27 cellular contexts compared by ENCODE assay signal in the genomic region with DNA sequence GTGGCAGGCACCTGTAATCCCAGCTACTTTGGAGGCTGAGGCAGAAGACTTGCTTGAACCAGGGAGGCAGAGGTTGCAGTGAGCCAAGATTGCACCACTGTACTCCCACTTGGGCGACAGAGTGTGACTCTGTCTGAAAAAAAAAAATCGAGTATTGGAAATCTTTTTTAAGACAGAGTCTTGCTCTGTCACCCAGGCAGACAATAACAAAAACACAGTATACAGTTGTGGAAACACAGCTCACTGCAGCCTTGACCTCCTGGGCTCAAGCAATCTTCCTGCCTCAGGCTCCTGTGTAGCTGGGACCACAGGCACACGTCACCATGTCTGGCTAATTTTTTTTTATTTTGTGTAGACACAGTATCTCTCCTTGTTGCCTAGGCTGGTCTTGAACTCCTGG. TPM values are rescaled to one million over a fixed set of nuclear protein-coding genes. Genes with fewer than 3 reads are reported as not detected.
DNase-seq lines count a peak whose midpoint lies in the region; ATAC-seq, FAIRE-seq and TF ChIP-seq lines count a peak whose summit lies in the region.
"Had no signal": no experiment of that assay in that cellular context is flagged by ENCODE, and none has a peak within 500 bp of the region (broad histone marks: within the 10 kb centered on the region; RNA-seq: fewer than 3 reads in every experiment).

No MANE protein-coding gene starts in this region.

- TF ChIP-seq CTCF in HepG2 (CRISPR knock-in tag; IDR thresholded peaks at IDR 0.05) (no peak), right lobe of liver (IDR thresholded peaks at IDR 0.05) (no peak), choroid plexus epithelial cell (conservative IDR thresholded peaks at IDR 0.05; ENCODE audit: low read depth, low read length) (no peak), endothelial cell (IDR thresholded peaks at IDR 0.05; ENCODE audit: unreplicated experiment) (no peak)

- H3K9me3 Mint-ChIP-seq in endothelial cell (ENCODE audit: unreplicated experiment), result no peaks in the 10 kb centered on the region
- H3K9me3 Mint-ChIP-seq: CD4-positive, CD25-positive, alpha-beta regulatory T cell; CD8-positive, alpha-beta T cell; HFFc6 had no signal

- H3K9me3 ChIP-seq in HepG2 (ENCODE audit: low read length) (no peaks in the 10 kb centered on the region), right lobe of liver (no peaks in the 10 kb centered on the region)
- H3K9me3 ChIP-seq: BE2C, Caco-2, HAP-1 had no signal

- no peak for FAIRE-seq in HepG2 (lab: Jason Lieb, UNC)
- FAIRE-seq: A204.1, D721Med, GM12891, GM19239, H54 had no signal

- no peaks in the 10 kb centered on the region for H3K27me3 ChIP-seq in HepG2 (ENCODE audit: control insufficient read depth in 1 of 2, insufficient read depth in 2 of 2, low read length in 2 of 2)
- no peaks in the 10 kb centered on the region for H3K27me3 ChIP-seq in right lobe of liver
- H3K27me3 ChIP-seq: BE2C had no signal

- H3K27ac ChIP-seq in HepG2 (ENCODE audit: extremely low read length, insufficient read depth, low read length) (no peak overlapping the region), right lobe of liver (no peak overlapping the region)
- H3K27ac ChIP-seq: 22Rv1, C4-2B had no signal

- ATAC-seq in HepG2, result peak; percentile 18; the same call in 1 of the 3 replicates
- ATAC-seq in right lobe of liver, result no peak
- peak; percentile 54 for ATAC-seq in GM18505 (IDR thresholded peaks at IDR 0.05; ENCODE audit: unreplicated experiment)
- no peak for ATAC-seq in GM18858 (IDR thresholded peaks at IDR 0.05; ENCODE audit: unreplicated experiment)
- ATAC-seq: CD8-positive, alpha-beta T cell had no signal

- H4K20me1 ChIP-seq in HepG2 (ENCODE audit: insufficient read depth, low read length), result no peaks in the 10 kb centered on the region

- no peak overlapping the region for H2AFZ ChIP-seq in HepG2 (ENCODE audit: low read length)

- TF ChIP-seq RAD21 in HepG2 (CRISPR knock-in tag; IDR thresholded peaks at IDR 0.05), result no peak

- H3K4me1 ChIP-seq in HepG2 (ENCODE audit: insufficient read depth, low read length) (peaks cover 25% of the 10 kb centered on the region), right lobe of liver (no peaks in the 10 kb centered on the region)
- H3K4me1 ChIP-seq: BE2C, Caco-2, HAP-1 had no signal

- POLR2A ChIA-PET in HepG2 (lab: Yijun Ruan, JAX), result interaction anchor here (1.4 kb wide), 1 partner anchor 24 kb away, joined by 7 read pairs; a partner anchor contains a TSS

- intact Hi-C loops in HepG2 (cut with micrococcal nuclease; ENCODE audit: unreplicated experiment) (no loop called here), right lobe of liver (cut with DNase I) (no loop called here)

- H3K36me3 ChIP-seq in HepG2 (replicated peaks in 1 of 2; ENCODE audit: control insufficient read depth in 1 of 2, insufficient read depth in 2 of 2, low read length in 2 of 2) (peaks cover 2 to 4% of the 10 kb centered on the region in 2 experiments; a peak in 4 of 5 replicates), right lobe of liver (no peaks in the 10 kb centered on the region)
- H3K36me3 ChIP-seq: BE2C, HAP-1 had no signal

- no TSS peak for BruUV-seq in HepG2 (replicated peaks; lab: Mats Ljungman, UMichigan)

- H3K4me3 Mint-ChIP-seq in endothelial cell (ENCODE audit: unreplicated experiment), result no peak overlapping the region
- H3K4me3 Mint-ChIP-seq: CD4-positive, CD25-positive, alpha-beta regulatory T cell; CD8-positive, alpha-beta T cell; HFFc6 had no signal

- CTCF ChIA-PET in HepG2 (lab: Yijun Ruan, JAX; ENCODE audit: low intra/inter-chr PET ratio, low total read pairs), result no interaction called here

- no peaks in the 10 kb centered on the region for H3K4me1 Mint-ChIP-seq in endothelial cell (ENCODE audit: unreplicated experiment)

- H3K27ac Mint-ChIP-seq in endothelial cell (ENCODE audit: unreplicated experiment), result no peak overlapping the region
- H3K27ac Mint-ChIP-seq: CD8-positive, alpha-beta T cell; HFFc6 had no signal

- 76% methylated on average over 3 of the region's 3 CpGs for WGBS in HepG2 (ENCODE audit: low lambda C conversion rate)
- 79% methylated on average over 3 of the region's 3 CpGs for WGBS in right lobe of liver (ENCODE audit: insufficient coverage, low coverage, low lambda C conversion rate, missing lambda C conversion rate)

- peaks cover 4% of the 10 kb centered on the region for H3K79me2 ChIP-seq in HepG2 (ENCODE audit: insufficient read depth, low read length)

- in situ Hi-C loops in HepG2 (cut with HindIII; ENCODE audit: extremely low pct_ligation_motif_present, low pct_unique_long_range_greater_than_20kb), result no loop called here

- no peak overlapping the region for H3K4me2 ChIP-seq in HepG2 (ENCODE audit: low read depth, low read length)

- H3K4me3 ChIP-seq in HepG2 (replicated peaks in 1 of 3; ENCODE audit: insufficient read depth in 1 of 3, low read depth in 2 of 3, low read length in 3 of 3) (no peak overlapping the region), right lobe of liver (no peak overlapping the region), choroid plexus epithelial cell (ENCODE audit: low read depth, low read length) (no peak overlapping the region)
- H3K4me3 ChIP-seq: HAP-1 had no signal

- no peak for TF ChIP-seq POLR2A in HepG2 (IDR thresholded peaks at IDR 0.05; ENCODE audit: insufficient read depth in 1 of 2, low read depth in 2 of 2, low read length in 2 of 2)
- no peak for TF ChIP-seq POLR2A in right lobe of liver (IDR thresholded peaks at IDR 0.05)
- no peak for TF ChIP-seq POLR2A in GM18505 (IDR thresholded peaks at IDR 0.05; ENCODE audit: borderline replicate concordance, extremely low read depth, insufficient read depth, insufficient read length)

- no peaks in the 10 kb centered on the region for H3K36me3 Mint-ChIP-seq in endothelial cell (ENCODE audit: low read depth, unreplicated experiment)
- H3K36me3 Mint-ChIP-seq: CD8-positive, alpha-beta T cell had no signal

- no peak for TF ChIP-seq EP300 in HepG2 (IDR thresholded peaks at IDR 0.05; ENCODE audit: low read depth in 2 of 2, low read length in 2 of 2)
- TF ChIP-seq EP300 in HepG2 (CRISPR knock-in tag; IDR thresholded peaks at IDR 0.05; ENCODE audit: borderline replicate concordance), result no peak

- H3K9ac ChIP-seq in HepG2 (ENCODE audit: insufficient read depth, low read depth, low read length), result no peak overlapping the region

- no peak for DNase-seq in HepG2 (ENCODE audit: low spot score)
- DNase-seq in right lobe of liver, result no peak
- DNase-seq in choroid plexus epithelial cell (ENCODE audit: low read depth), result peak; percentile 24
- DNase-seq in renal cortical epithelial cell (ENCODE audit: low read depth), result peak; percentile 48
- no peak for DNase-seq in endothelial cell (ENCODE audit: low spot score)
- no peak for DNase-seq in NCI-H226
- DNase-seq: AML-193; BE2C; Caco-2; CD4-positive, CD25-positive, alpha-beta regulatory T cell; CD8-positive, alpha-beta T cell; DMS 273 treated with DMSO at 0.1 percent for 48 hours; DMS53; DMS79 treated with DMSO at 0.1 percent for 48 hours; GF-D8; GOT3; HFFc6 had no signal

- H3K27me3 Mint-ChIP-seq in endothelial cell (ENCODE audit: unreplicated experiment), result no peaks in the 10 kb centered on the region
- H3K27me3 Mint-ChIP-seq: CD4-positive, CD25-positive, alpha-beta regulatory T cell had no signal

RNA-seq across cellular contexts. Expression of a gene that starts 15.0 kb away (rescaled TPM):
- 21.5 and 31.0 TPM in 2 replicates for total RNA-seq in HepG2 (2016; rRNA removed; fragmentation: Illumina TruSeq; extraction: Trizol)
- 3.5 and 3.6 TPM in 2 replicates for total RNA-seq in HepG2 (2016; cell fraction: cytosol; rRNA removed; fragmentation: Illumina TruSeq; extraction: Trizol; ENCODE audit: low read depth)
- total RNA-seq in HepG2 (2016; cell fraction: insoluble cytoplasmic fraction; rRNA removed; fragmentation: Illumina TruSeq; extraction: Trizol), result 22.0 and 31.9 TPM in 2 replicates
- total RNA-seq in HepG2 (2016; cell fraction: membrane; rRNA removed; fragmentation: Illumina TruSeq; extraction: Trizol), result 15.3 and 16.9 TPM in 2 replicates
- total RNA-seq in HepG2 (2016; cell fraction: nucleus; rRNA removed; fragmentation: Illumina TruSeq; extraction: Trizol), result 15.0 and 17.4 TPM in 2 replicates
- 8.6 and 8.9 TPM in 2 replicates for polyA plus RNA-seq in HepG2 (2011; rRNA removed)
- 6.1 and 8.7 TPM in 2 replicates for polyA plus RNA-seq in HepG2 (2011; cell fraction: cytosol; rRNA removed)
- polyA plus RNA-seq in HepG2 (2011; cell fraction: nucleus; rRNA removed), result 3.6 and 5.3 TPM in 2 replicates
- polyA plus RNA-seq in HepG2 (2012), result 9.3 and 12.7 TPM in 2 replicates
- 1.2 and 1.4 TPM in 2 replicates for polyA plus RNA-seq in HepG2 (2016; cell fraction: cytosol; fragmentation: Illumina TruSeq; extraction: Trizol; ENCODE audit: low read depth)
- polyA plus RNA-seq in HepG2 (2016; cell fraction: insoluble cytoplasmic fraction; fragmentation: Illumina TruSeq; extraction: Trizol; ENCODE audit: low read depth), result 27.2 and 29.9 TPM in 2 replicates
- polyA plus RNA-seq in HepG2 (2016; cell fraction: membrane; fragmentation: Illumina TruSeq; extraction: Trizol; ENCODE audit: low read depth), result 5.8 and 6.1 TPM in 2 replicates
- polyA plus RNA-seq in HepG2 (2016; cell fraction: nucleus; fragmentation: Illumina TruSeq; extraction: Trizol; ENCODE audit: insufficient read depth, low read depth), result 15.0 and 15.3 TPM in 2 replicates
- 2.8 and 8.0 TPM in 2 replicates for polyA minus RNA-seq in HepG2 (2011; rRNA and poly(A)+ RNA removed; ENCODE audit: low replicate concordance)
- polyA minus RNA-seq in HepG2 (2011; cell fraction: cytosol; rRNA and poly(A)+ RNA removed), result 8.9 and 9.8 TPM in 2 replicates
- 22.1 and 25.1 TPM in 2 replicates for polyA minus RNA-seq in HepG2 (2011; cell fraction: nucleus; rRNA and poly(A)+ RNA removed)
- total RNA-seq in right lobe of liver, result 1 to 10 TPM; 1.8 to 3.3 (median 2.4) TPM
- total RNA-seq in renal cortical epithelial cell, result 8.2 and 8.9 TPM in 2 replicates
- total RNA-seq in endothelial cell (ENCODE audit: unreplicated experiment), result 6.8 TPM

RNA-seq across cellular contexts. Expression of a gene that starts 23.4 kb away (rescaled TPM):
- 23.3 and 34.3 TPM in 2 replicates for total RNA-seq in HepG2 (2016; rRNA removed; fragmentation: Illumina TruSeq; extraction: Trizol)
- 7.4 and 10.8 TPM in 2 replicates for total RNA-seq in HepG2 (2016; cell fraction: cytosol; rRNA removed; fragmentation: Illumina TruSeq; extraction: Trizol; ENCODE audit: low read depth)
- total RNA-seq in HepG2 (2016; cell fraction: insoluble cytoplasmic fraction; rRNA removed; fragmentation: Illumina TruSeq; extraction: Trizol), result 20.1 and 34.4 TPM in 2 replicates
- 11.6 and 15.7 TPM in 2 replicates for total RNA-seq in HepG2 (2016; cell fraction: membrane; rRNA removed; fragmentation: Illumina TruSeq; extraction: Trizol)
- 37.4 and 38.1 TPM in 2 replicates for total RNA-seq in HepG2 (2016; cell fraction: nucleus; rRNA removed; fragmentation: Illumina TruSeq; extraction: Trizol)
- polyA plus RNA-seq in HepG2 (2011; rRNA removed), result 32.3 and 34.6 TPM in 2 replicates
- 24.8 and 25.8 TPM in 2 replicates for polyA plus RNA-seq in HepG2 (2011; cell fraction: cytosol; rRNA removed)
- polyA plus RNA-seq in HepG2 (2011; cell fraction: nucleus; rRNA removed), result 114 and 118 TPM in 2 replicates
- polyA plus RNA-seq in HepG2 (2012), result 38.7 and 42.0 TPM in 2 replicates
- 3.0 and 3.7 TPM in 2 replicates for polyA plus RNA-seq in HepG2 (2016; cell fraction: cytosol; fragmentation: Illumina TruSeq; extraction: Trizol; ENCODE audit: low read depth)
- 19.3 and 24.8 TPM in 2 replicates for polyA plus RNA-seq in HepG2 (2016; cell fraction: insoluble cytoplasmic fraction; fragmentation: Illumina TruSeq; extraction: Trizol; ENCODE audit: low read depth)
- polyA plus RNA-seq in HepG2 (2016; cell fraction: membrane; fragmentation: Illumina TruSeq; extraction: Trizol; ENCODE audit: low read depth), result 8.1 TPM in 2 replicates
- polyA plus RNA-seq in HepG2 (2016; cell fraction: nucleus; fragmentation: Illumina TruSeq; extraction: Trizol; ENCODE audit: insufficient read depth, low read depth), result 90.8 and 96.3 TPM in 2 replicates
- polyA minus RNA-seq in HepG2 (2011; rRNA and poly(A)+ RNA removed; ENCODE audit: low replicate concordance), result 1.7 and 32.6 TPM in 2 replicates
- polyA minus RNA-seq in HepG2 (2011; cell fraction: cytosol; rRNA and poly(A)+ RNA removed), result 6.9 and 8.0 TPM in 2 replicates
- polyA minus RNA-seq in HepG2 (2011; cell fraction: nucleus; rRNA and poly(A)+ RNA removed), result 46.9 and 49.6 TPM in 2 replicates
- 10 to 100 TPM in 1 of 6 experiments, 1 to 10 TPM in 5; 3.6 to 16.0 (median 7.1) TPM for total RNA-seq in right lobe of liver
- 11.8 and 26.5 TPM in 2 replicates for total RNA-seq in renal cortical epithelial cell
- 95.5 TPM for total RNA-seq in endothelial cell (ENCODE audit: unreplicated experiment)

Comparison
In these comparisons a context has a peak if more than half of its experiments do, and no peak if none do; other contexts are left out.
1. ATAC-seq: peak in HepG2 (single experiment) and GM18505 (single experiment); none in right lobe of liver (0 of 4) and GM18858 (single experiment).
2. DNase-seq: peak in choroid plexus epithelial cell (single experiment) and renal cortical epithelial cell (single experiment); none in HepG2 (single experiment), right lobe of liver (0 of 3), endothelial cell (single experiment) and NCI-H226 (single experiment).